9 cellular contexts compared by ENCODE assay signal in the genomic region with DNA sequence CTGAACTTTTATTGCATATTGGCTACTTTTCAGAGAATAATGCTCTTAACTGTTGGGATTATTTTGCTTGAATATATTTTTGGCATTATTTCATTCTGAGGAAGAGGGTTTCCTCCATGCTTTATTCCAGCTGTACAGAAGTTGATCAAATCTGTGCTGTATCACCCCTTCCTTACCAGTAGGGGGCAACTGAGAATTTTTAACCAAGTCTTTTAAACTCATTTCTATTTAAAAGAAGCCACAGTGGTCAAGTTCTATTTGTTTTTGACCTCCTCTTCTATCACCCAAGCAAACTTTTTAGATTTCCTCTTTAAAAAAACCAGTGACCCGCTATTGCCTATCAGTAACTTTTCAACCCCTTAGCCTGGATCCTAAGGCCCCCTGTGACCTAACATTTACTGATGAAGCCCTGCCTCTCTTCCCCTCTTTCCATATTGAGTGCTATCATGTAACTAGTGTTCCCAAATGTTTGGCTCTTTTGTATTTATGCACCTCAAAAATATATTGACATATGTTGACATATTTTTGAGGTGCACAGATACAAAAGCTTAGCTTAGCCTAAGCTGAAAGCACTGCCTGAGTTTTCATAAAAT.
A peak's percentile ranks its signal among the peaks of the same experiment; 100 is the strongest.
DNase-seq lines count a peak whose midpoint lies in the region; ATAC-seq and TF ChIP-seq lines count a peak whose summit lies in the region.
"Had no signal": no experiment of that assay in that cellular context is flagged by ENCODE, and none has a peak within 500 bp of the region (broad histone marks: within the 10 kb centered on the region; RNA-seq: fewer than 3 reads in every experiment).

No MANE protein-coding gene starts in this region.

- no peak overlapping the region for H3K4me3 ChIP-seq in KMS-11 (IDR thresholded peaks at IDR 0.05; ENCODE audit: insufficient read depth, low read depth, low read length)
- H3K4me3 ChIP-seq in adrenal gland = no peak overlapping the region
- H3K4me3 ChIP-seq in liver (ENCODE audit: low read depth in 1 of 3, low read length in 3 of 3) = no peak overlapping the region
- H3K4me3 ChIP-seq: skin epidermis had no signal

- TF ChIP-seq RAD21 in liver (IDR thresholded peaks at IDR 0.05) = peak; percentile 66 to 75

- TF ChIP-seq CTCF in GM20000 (IDR thresholded peaks at IDR 0.05; ENCODE audit: extremely low read depth, missing control alignments) = peak; percentile 41
- TF ChIP-seq CTCF in KMS-11 (conservative IDR thresholded peaks at IDR 0.05; ENCODE audit: low read depth, low read length) = peak; percentile 90
- TF ChIP-seq CTCF in adrenal gland (IDR thresholded peaks at IDR 0.05) = peak; percentile 40 to 74 (median 60)
- TF ChIP-seq CTCF in liver (IDR thresholded peaks at IDR 0.05; ENCODE audit: low read depth, low read length, missing input control) = peak; percentile 70

- no peaks in the 10 kb centered on the region for H4K20me1 ChIP-seq in KMS-11 (ENCODE audit: insufficient read depth)

- intact Hi-C loops in adrenal gland (cut with DNase I) = loop anchor here (10.0 kb wide), 2 partner anchors 759 to 879 kb away; no protein-coding TSS in a partner anchor

- WGBS in adrenal gland, 4 donors = 3 to 22% (median 9%) methylated on average over 1 of the region's 1 CpG
- 9% methylated on average over 1 of the region's 1 CpG for WGBS in liver

- peaks cover 5% of the 10 kb centered on the region for H3K27me3 Mint-ChIP-seq in T-helper 17 cell

- H3K27me3 ChIP-seq in KMS-11 (ENCODE audit: insufficient read depth, low read depth) = no peaks in the 10 kb centered on the region
- no peaks in the 10 kb centered on the region for H3K27me3 ChIP-seq in adrenal gland
- H3K27me3 ChIP-seq in liver (ENCODE audit: control insufficient read depth in 4 of 4, insufficient read depth in 4 of 4, low read length in 3 of 4) = no peaks in the 10 kb centered on the region

- H3K4me1 ChIP-seq in KMS-11 (ENCODE audit: low read depth, poor library complexity, severe bottlenecking) (no peaks in the 10 kb centered on the region), adrenal gland (replicated peaks in 1 of 2) (no peaks in the 10 kb centered on the region), liver (ENCODE audit: control insufficient read depth in 4 of 4, insufficient read depth in 4 of 4, low read length in 3 of 4) (no peaks in the 10 kb centered on the region)

- no peak overlapping the region for H3K27ac Mint-ChIP-seq in T-helper 17 cell

- DNase-seq in DMS114 treated with DMSO at 0.1 percent for 48 hours (lab: John Stamatoyannopoulos, UW; ENCODE audit: unreplicated experiment) (peak; percentile 12), GM20000 (ENCODE audit: low spot score) (peak; percentile 12), adrenal gland (no peak), NCI-H2227 (lab: John Stamatoyannopoulos, UW; ENCODE audit: unreplicated experiment) (no peak), T-helper 17 cell (no peak), NCI-H2029 (lab: John Stamatoyannopoulos, UW) (no peak)

- H3K4me1 Mint-ChIP-seq in T-helper 17 cell = no peaks in the 10 kb centered on the region

- H3K9ac ChIP-seq in KMS-11 (no peak overlapping the region), liver (ENCODE audit: low read depth in 1 of 2, low read length in 2 of 2) (no peak overlapping the region)

- H3K4me2 ChIP-seq in KMS-11 = no peak overlapping the region

- no peaks in the 10 kb centered on the region for H3K36me3 ChIP-seq in KMS-11 (ENCODE audit: insufficient read depth)
- no peaks in the 10 kb centered on the region for H3K36me3 ChIP-seq in adrenal gland (replicated peaks in 1 of 2)
- no peaks in the 10 kb centered on the region for H3K36me3 ChIP-seq in liver (ENCODE audit: control insufficient read depth in 4 of 4, insufficient read depth in 3 of 4, low read depth in 1 of 4, low read length in 3 of 4)

- no peak for TF ChIP-seq POLR2A in adrenal gland (IDR thresholded peaks at IDR 0.05)

- no peak overlapping the region for H2AFZ ChIP-seq in KMS-11 (ENCODE audit: low read depth)

- H3K9me3 ChIP-seq in adrenal gland (replicated peaks in 1 of 3) = no peaks in the 10 kb centered on the region
- H3K9me3 ChIP-seq in liver (ENCODE audit: control insufficient read depth in 4 of 4, low read length in 3 of 4) = no peaks in the 10 kb centered on the region
- H3K9me3 ChIP-seq in T-helper 17 cell (ENCODE audit: control insufficient read depth, low read length, poor library complexity, severe bottlenecking) = no peaks in the 10 kb centered on the region

- no peak overlapping the region for H3K4me3 Mint-ChIP-seq in T-helper 17 cell

- H3K36me3 Mint-ChIP-seq in T-helper 17 cell (ENCODE audit: low read depth) = peaks cover 2% of the 10 kb centered on the region

- no peaks in the 10 kb centered on the region for H3K79me2 ChIP-seq in KMS-11 (ENCODE audit: insufficient read depth, low read depth)

- no peak for ATAC-seq in T-helper 17 cell

- no peak overlapping the region for H3K27ac ChIP-seq in KMS-11
- no peak overlapping the region for H3K27ac ChIP-seq in adrenal gland
- no peak overlapping the region for H3K27ac ChIP-seq in liver (ENCODE audit: low read depth in 1 of 2, low read length in 2 of 2)
- H3K27ac ChIP-seq: skin epidermis had no signal

TF ChIP-seq in liver, 16 proteins besides CTCF, POLR2A, EP300 and RAD21:
- TF ChIP-seq FOXA2 (IDR thresholded peaks at IDR 0.05) (no peak), NR2F2 (IDR thresholded peaks at IDR 0.05) (no peak), GABPA (IDR thresholded peaks at IDR 0.05 in 1 of 2, conservative IDR thresholded peaks at IDR 0.05 in 1 of 2) (no peak), RXRA (IDR thresholded peaks at IDR 0.05) (no peak), EGR1 (IDR thresholded peaks at IDR 0.05; ENCODE audit: low read depth in 2 of 2) (no peak)
- TF ChIP-seq, protein P1, sequence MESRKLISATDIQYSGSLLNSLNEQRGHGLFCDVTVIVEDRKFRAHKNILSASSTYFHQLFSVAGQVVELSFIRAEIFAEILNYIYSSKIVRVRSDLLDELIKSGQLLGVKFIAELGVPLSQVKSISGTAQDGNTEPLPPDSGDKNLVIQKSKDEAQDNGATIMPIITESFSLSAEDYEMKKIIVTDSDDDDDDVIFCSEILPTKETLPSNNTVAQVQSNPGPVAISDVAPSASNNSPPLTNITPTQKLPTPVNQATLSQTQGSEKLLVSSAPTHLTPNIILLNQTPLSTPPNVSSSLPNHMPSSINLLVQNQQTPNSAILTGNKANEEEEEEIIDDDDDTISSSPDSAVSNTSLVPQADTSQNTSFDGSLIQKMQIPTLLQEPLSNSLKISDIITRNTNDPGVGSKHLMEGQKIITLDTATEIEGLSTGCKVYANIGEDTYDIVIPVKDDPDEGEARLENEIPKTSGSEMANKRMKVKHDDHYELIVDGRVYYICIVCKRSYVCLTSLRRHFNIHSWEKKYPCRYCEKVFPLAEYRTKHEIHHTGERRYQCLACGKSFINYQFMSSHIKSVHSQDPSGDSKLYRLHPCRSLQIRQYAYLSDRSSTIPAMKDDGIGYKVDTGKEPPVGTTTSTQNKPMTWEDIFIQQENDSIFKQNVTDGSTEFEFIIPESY (IDR thresholded peaks at IDR 0.05) = no peak

Comparison
In these comparisons a context has a peak if more than half of its experiments do, and no peak if none do; other contexts are left out.
1. DNase-seq: peak in DMS114 treated with DMSO at 0.1 percent for 48 hours (single experiment) and GM20000 (single experiment); none in adrenal gland (0 of 7), NCI-H2227 (single experiment), T-helper 17 cell (0 of 3) and NCI-H2029 (single experiment).
2. Peak in every context shown above with its lines, with median percentiles within 50 percentile points of each other: CTCF ChIP-seq.